In the genomic region with DNA sequence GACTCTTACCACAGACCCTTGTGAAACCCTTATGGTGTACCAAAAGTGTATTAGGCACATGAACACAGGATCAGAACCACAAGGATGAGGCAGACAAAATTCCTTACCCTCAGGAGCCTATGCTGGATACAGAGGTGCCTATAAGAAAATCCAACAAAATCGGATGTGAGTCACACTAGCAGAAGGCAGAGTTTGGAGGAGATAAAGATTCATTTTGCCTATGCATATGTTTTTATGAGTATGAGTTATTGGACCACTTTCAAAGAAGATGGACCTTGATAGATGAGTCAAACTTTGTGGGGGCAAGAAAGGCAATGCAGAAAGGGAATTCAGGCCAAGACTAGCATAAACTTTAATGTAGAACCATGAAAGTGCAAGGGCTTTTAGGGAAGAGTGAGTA, we compare ENCODE assay signal across 23 cellular contexts. TPM values are rescaled to one million over a fixed set of nuclear protein-coding genes. Genes with fewer than 3 reads are reported as not detected.
"Had no signal": no experiment of that assay in that cellular context is flagged by ENCODE, and none has a peak within 500 bp of the region (broad histone marks: within the 10 kb centered on the region; RNA-seq: fewer than 3 reads in every experiment).

No MANE protein-coding gene starts in this region.

- H3K4me3 ChIP-seq: lung, thyroid gland had no signal

- DNase-seq: activated CD4-positive, alpha-beta memory T cell treated with anti-CD3 and anti-CD28 coated beads for 36 hours; activated CD4-positive, alpha-beta T cell treated with anti-CD3 and anti-CD28 coated beads for 36 hours; activated naive CD4-positive, alpha-beta T cell; activated naive CD8-positive, alpha-beta T cell treated with anti-CD3 and anti-CD28 coated beads for 36 hours; amygdala; caudate nucleus; kidney; midbrain; nephron progenitor cell; nucleus accumbens; retina; stimulated activated CD4-positive, alpha-beta T cell treated with anti-CD3 and anti-CD28 coated beads, Interleukin-12 subunit alpha, Interleukin-12 subunit beta, amount 100 ng/mL, for 4 hours; stimulated activated CD4-positive, alpha-beta T cell treated with anti-CD3 and anti-CD28 coated beads, Interleukin-1b, Interleukin-23, amount 100 ng/mL, for 48 hours; stimulated activated CD8-positive, alpha-beta memory T cell treated with anti-CD3 and anti-CD28 coated beads, Interleukin-4, amount 100 ng/mL, for 48 hours; stimulated activated naive CD4-positive, alpha-beta T cell treated with Interleukin-2 at 50 U/mL for 16 hours; thyroid gland had no signal

- H3K27ac ChIP-seq: epithelial cell of prostate, thyroid gland had no signal

- H3K4me1 ChIP-seq: thyroid gland had no signal

- H3K9me3 ChIP-seq: thyroid gland had no signal

- H3K36me3 ChIP-seq: thyroid gland had no signal

- FAIRE-seq: frontal cortex, kidney, TTC549 had no signal

- H3K27me3 ChIP-seq: thyroid gland had no signal

RNA-seq across cellular contexts. Expression of a gene that starts 17.0 kb away (rescaled TPM):
- total RNA-seq: activated naive CD8-positive, alpha-beta T cell treated with anti-CD3 and anti-CD28 coated beads for 36 hours; dermis microvascular lymphatic vessel endothelial cell; myocyte; posterior vena cava; thyroid gland had no signal
